Comparison of ENCODE assay signal across 8 cellular contexts in the genomic region with DNA sequence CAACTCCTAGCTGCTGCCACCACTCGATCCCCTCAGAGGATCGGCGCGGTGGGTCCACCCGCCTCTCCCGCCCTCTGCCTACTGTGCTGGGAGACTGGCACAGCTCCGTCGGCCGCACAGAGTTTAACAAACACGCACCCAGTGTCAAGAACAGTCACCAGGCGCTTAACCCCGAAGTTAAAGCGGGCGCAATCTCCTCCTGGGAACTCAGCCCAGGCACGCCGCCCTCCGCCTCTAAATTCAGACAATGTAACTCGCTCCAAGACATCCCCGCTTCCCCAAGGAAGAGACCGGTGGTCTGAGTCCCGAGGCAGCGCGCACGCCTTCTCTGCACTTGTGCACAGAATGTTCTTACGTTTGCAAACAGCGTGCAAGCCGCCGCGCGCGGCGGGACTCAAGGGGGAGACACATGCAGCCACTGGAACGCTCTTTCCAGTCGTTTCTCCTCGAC. TPM values are rescaled to one million over a fixed set of nuclear protein-coding genes. Genes with fewer than 3 reads are reported as not detected.
A peak's percentile ranks its signal among the peaks of the same experiment; 100 is the strongest.
DNase-seq lines count a peak whose midpoint lies in the region; ATAC-seq and TF ChIP-seq lines count a peak whose summit lies in the region.

No MANE protein-coding gene starts in this region.

- no peaks in the 10 kb centered on the region for H3K36me3 Mint-ChIP-seq in HFFc6 (ENCODE audit: low read depth)
- peaks cover 18 to 47% (median 35%) of the 10 kb centered on the region in 5 donors for H3K36me3 Mint-ChIP-seq in naive thymus-derived CD4-positive, alpha-beta T cell

- H3K27me3 Mint-ChIP-seq in HFFc6 (ENCODE audit: insufficient read depth), result peaks cover 45% of the 10 kb centered on the region
- peaks cover 0 to 32% (median 0%) of the 10 kb centered on the region in 5 donors for H3K27me3 Mint-ChIP-seq in naive thymus-derived CD4-positive, alpha-beta T cell

- in situ Hi-C loops in transverse colon (cut with MboI; ENCODE audit: low pct_ligation_motif_present in 1 of 4, low pct_unique_long_range_greater_than_20kb in 1 of 4, low sequenced_read_pairs in 3 of 4), result no loop called here

- H3K27ac ChIP-seq in naive thymus-derived CD4-positive, alpha-beta T cell (ENCODE audit: low read depth, low read length), result peak overlapping the region; percentile 94
- H3K27ac ChIP-seq in transverse colon, result peak overlapping the region; percentile 42 to 84 (median 75)

- peaks cover 39 to 40% of the 10 kb centered on the region in 2 donors for H3K4me1 ChIP-seq in naive thymus-derived CD4-positive, alpha-beta T cell (ENCODE audit: control insufficient read depth in 2 of 2, insufficient read depth in 2 of 2, low read length in 2 of 2)
- peaks cover 8 to 42% (median 23%) of the 10 kb centered on the region in 4 donors for H3K4me1 ChIP-seq in transverse colon

- no peak for DNase-seq in HFFc6
- DNase-seq in NCI-H1694 (lab: John Stamatoyannopoulos, UW), result peak; percentile 35
- peak; percentile 62 for DNase-seq in activated CD8-positive, alpha-beta memory T cell treated with anti-CD3 and anti-CD28 coated beads, Interleukin-2, amount 50 U/mL, for 4 hours
- DNase-seq in naive thymus-derived CD4-positive, alpha-beta T cell, result peak in 2 of 9 donors; percentile 49 to 52
- peak; percentile 35 for DNase-seq in transverse colon
- no peak for DNase-seq in NCI-H226

- CTCF ChIA-PET in naive thymus-derived CD4-positive, alpha-beta T cell (lab: Charles Lee), result interaction anchor here (0.7 to 1.6 kb wide), 7 partner anchors 9 to 267 kb away, joined by 3 to 6 read pairs (median 4); no protein-coding TSS in a partner anchor

- 0% methylated on average over 31 of the region's 35 CpGs; no CpG with 5 or more reads in 1 of the 2 donors for WGBS in transverse colon (ENCODE audit: low coverage in 1 of 2), 2 donors

- TF ChIP-seq CTCF in GM12874 (IDR thresholded peaks at IDR 0.05; ENCODE audit: insufficient read depth, low read depth, low read length) (peak; percentile 15; the same call in 1 of the 2 replicates), HFFc6 (IDR thresholded peaks at IDR 0.05) (no peak), transverse colon (IDR thresholded peaks at IDR 0.05) (no peak)

- TF ChIP-seq EP300 in transverse colon (IDR thresholded peaks at IDR 0.05; ENCODE audit: low read depth), result no peak

- peak; percentile 4 for ATAC-seq in esophagus mucosa
- no peak for ATAC-seq in naive thymus-derived CD4-positive, alpha-beta T cell

- peak overlapping the region; percentile 41; the same call in 1 of the 2 replicates for H3K4me3 Mint-ChIP-seq in HFFc6
- H3K4me3 Mint-ChIP-seq in naive thymus-derived CD4-positive, alpha-beta T cell, result peak overlapping the region; percentile 84 to 100 (median 98)

- POLR2A ChIA-PET in naive thymus-derived CD4-positive, alpha-beta T cell (lab: Charles Lee), result interaction anchor here (0.5 to 1.7 kb wide), 26 partner anchors 8 to 388 kb away, joined by 3 to 86 read pairs (median 4); a partner anchor contains a TSS

- H3K36me3 ChIP-seq in naive thymus-derived CD4-positive, alpha-beta T cell (ENCODE audit: control insufficient read depth in 2 of 3, insufficient read depth in 3 of 3, low read length in 3 of 3), result peaks cover 22 to 43% (median 23%) of the 10 kb centered on the region in 3 experiments
- H3K36me3 ChIP-seq in transverse colon, result peaks cover 0 to 7% (median 0%) of the 10 kb centered on the region in 4 donors

- peak overlapping the region; percentile 89 for H3K4me3 ChIP-seq in naive thymus-derived CD4-positive, alpha-beta T cell (ENCODE audit: low read length)
- H3K4me3 ChIP-seq in transverse colon, result peak overlapping the region; percentile 30 to 62 (median 34)

- no peaks in the 10 kb centered on the region for H3K9me3 Mint-ChIP-seq in HFFc6
- peaks cover 0 to 30% (median 0%) of the 10 kb centered on the region in 11 donors for H3K9me3 Mint-ChIP-seq in naive thymus-derived CD4-positive, alpha-beta T cell

- no peaks in the 10 kb centered on the region for H3K9me3 ChIP-seq in naive thymus-derived CD4-positive, alpha-beta T cell (ENCODE audit: control insufficient read depth in 2 of 3, low read length in 3 of 3)
- H3K9me3 ChIP-seq in transverse colon, result no peaks in the 10 kb centered on the region

- H3K27ac Mint-ChIP-seq in HFFc6, result no peak overlapping the region
- H3K27ac Mint-ChIP-seq in naive thymus-derived CD4-positive, alpha-beta T cell, result peak overlapping the region; percentile 98 to 100 (median 99)

- intact Hi-C loops in naive thymus-derived CD4-positive, alpha-beta T cell (cut with micrococcal nuclease), result loop anchor here (1.0 to 5.0 kb wide), 10 partner anchors 61 to 1065 kb away; a partner anchor contains a TSS
- intact Hi-C loops in transverse colon (cut with DNase I; ENCODE audit: low total_unique reads), result no loop called here

- 0 out of 2 replicates have a peak, but pooled peaks cover 8% of the 10 kb centered on the region for H3K4me1 Mint-ChIP-seq in HFFc6 (ENCODE audit: low read depth)
- peaks cover 14 to 69% (median 64%) of the 10 kb centered on the region in 7 donors for H3K4me1 Mint-ChIP-seq in naive thymus-derived CD4-positive, alpha-beta T cell

- H3K27me3 ChIP-seq in naive thymus-derived CD4-positive, alpha-beta T cell (ENCODE audit: control insufficient read depth in 2 of 2, insufficient read depth in 2 of 2, low read length in 2 of 2), result no peaks in the 10 kb centered on the region
- H3K27me3 ChIP-seq in transverse colon, result peaks cover 86% of the 10 kb centered on the region

- no peak for TF ChIP-seq POLR2A in transverse colon (IDR thresholded peaks at IDR 0.05)

RNA-seq across cellular contexts. Expression of a gene that starts 0.5 kb away (rescaled TPM):
- total RNA-seq in HFFc6 (2021; fragmentation: NEBNext Ultra II Directional; extraction: Animal tissue kit (Norgen Biotek cat#: 25700)), result not detected
- total RNA-seq in esophagus mucosa, result 3.6 TPM
- 1,000 to 10,000 TPM in 1 of 5 experiments, 100 to 1,000 TPM in 4; 239 to 1,323 (median 255) TPM for total RNA-seq in naive thymus-derived CD4-positive, alpha-beta T cell
- 100 to 1,000 TPM; 368 to 502 TPM for polyA plus RNA-seq in naive thymus-derived CD4-positive, alpha-beta T cell
- total RNA-seq in transverse colon, result 10 to 100 TPM in 3 of 4 donors, 1 to 10 TPM in 1; 9.6 to 62.7 (median 27.0) TPM

Comparison
In these comparisons a context has a peak if more than half of its experiments do, and no peak if none do; other contexts are left out.
1. DNase-seq: peak in NCI-H1694 (single experiment), activated CD8-positive, alpha-beta memory T cell treated with anti-CD3 and anti-CD28 coated beads, Interleukin-2, amount 50 U/mL, for 4 hours (single experiment) and transverse colon (single experiment); none in HFFc6 (single experiment) and NCI-H226 (single experiment).